In genomic region chr2:44102790-44103642, GRCh38 we compare ENCODE assay signal across 25 cellular contexts.
DNase-seq lines count a peak whose midpoint lies in the region; ATAC-seq, FAIRE-seq and TF ChIP-seq lines count a peak whose summit lies in the region.
"Had no signal": no experiment of that assay in that cellular context is flagged by ENCODE, and none has a peak within 500 bp of the region (broad histone marks: within the 10 kb centered on the region; RNA-seq: fewer than 3 reads in every experiment).

No MANE protein-coding gene starts in this region.

- H3K18ac ChIP-seq in H1 (ENCODE audit: extremely low read depth, low read length), result no peak overlapping the region
- no peak overlapping the region for H3K18ac ChIP-seq in neuronal stem cell (ENCODE audit: low read length)

- WGBS in H1 (ENCODE audit: extremely low coverage in 1 of 2, insufficient coverage in 1 of 2, insufficient read length in 1 of 2, insufficient replicate concordance in 2 of 2, low coverage in 1 of 2, low lambda C conversion rate in 2 of 2, missing lambda C conversion rate in 1 of 2), 2 experiments, result 85% methylated on average over 9 of the region's 9 CpGs; no CpG with 5 or more reads in 1 of the 2 experiments
- no CpG with 5 or more reads among the region's 9 CpGs for WGBS in neuronal stem cell (ENCODE audit: extremely low coverage in 2 of 2, insufficient read length in 2 of 2, insufficient replicate concordance in 1 of 2), 2 donors

- no peak overlapping the region for H2BK120ac ChIP-seq in H1 (replicated peaks; ENCODE audit: low read depth, low read length)
- H2BK120ac ChIP-seq in neuronal stem cell (ENCODE audit: low read depth, low read length), result no peak overlapping the region

- POLR2A ChIA-PET in H1 (lab: Charles Lee; ENCODE audit: partially characterized antibody), result no interaction called here

- H2AFZ ChIP-seq in H1 (ENCODE audit: low read length) (peak overlapping the region; percentile 64; the same call in 1 of the 2 replicates), neuronal stem cell (ENCODE audit: low read length) (peak overlapping the region; percentile 7)

- H2AK5ac ChIP-seq in H1 (ENCODE audit: low read depth, low read length), result no peak overlapping the region
- H2AK5ac ChIP-seq in neuronal stem cell (ENCODE audit: low read depth, low read length), result no peak overlapping the region

- H2BK12ac ChIP-seq in H1 (ENCODE audit: low read depth, low read length), result no peak overlapping the region
- H2BK12ac ChIP-seq in neuronal stem cell (ENCODE audit: low read length), result no peak overlapping the region

- H3K14ac ChIP-seq in H1 (ENCODE audit: insufficient read length), result no peak overlapping the region
- no peak overlapping the region for H3K14ac ChIP-seq in neuronal stem cell (ENCODE audit: low read length)

- H4K8ac ChIP-seq in H1 (ENCODE audit: extremely low read depth, insufficient read depth, low read length) (no peak overlapping the region), neuronal stem cell (ENCODE audit: low read depth, low read length) (no peak overlapping the region)

- H3K36me3 ChIP-seq in H1 (ENCODE audit: control insufficient read depth in 2 of 4, insufficient read depth in 4 of 4, low read length in 3 of 4) (no peaks in the 10 kb centered on the region), neuronal stem cell (replicated peaks in 1 of 2; ENCODE audit: control insufficient read depth in 2 of 2, insufficient read depth in 2 of 2, low read length in 2 of 2) (no peaks in the 10 kb centered on the region), vagina (no peaks in the 10 kb centered on the region)
- H3K36me3 ChIP-seq: heart right ventricle, sigmoid colon, tibial nerve had no signal

- no peak overlapping the region for H3K4ac ChIP-seq in H1 (replicated peaks; ENCODE audit: insufficient read length, low read depth, low read length)
- no peak overlapping the region for H3K4ac ChIP-seq in neuronal stem cell (ENCODE audit: low read length)

- H3K27ac ChIP-seq in H1 (ENCODE audit: low read depth, low read length) (no peak overlapping the region), neuronal stem cell (replicated peaks; ENCODE audit: low read length) (no peak overlapping the region), vagina (peak overlapping the region; percentile 67)
- H3K27ac ChIP-seq: sigmoid colon had no signal

- no peak for DNase-seq in activated T-cell treated with anti-CD3 and anti-CD28 coated beads, Interleukin-2, amount 50 U/mL, for 72 hours
- no peak for DNase-seq in activated T-cell treated with anti-CD3 and anti-CD28 coated beads, Interleukin-2, amount 50 U/mL, for 48 hours
- DNase-seq in H1 (ENCODE audit: low read depth in 1 of 2, low spot score in 2 of 2) (no peak), neuronal stem cell (ENCODE audit: low spot score) (no peak), vagina (ENCODE audit: extremely low spot score in 2 of 2) (no peak), DMS114 treated with DMSO at 0.1 percent for 48 hours (lab: John Stamatoyannopoulos, UW; ENCODE audit: unreplicated experiment) (no peak), NCI-H526 treated with DMSO at 0.1 percent for 48 hours (lab: John Stamatoyannopoulos, UW) (no peak)
- no peak for DNase-seq in central memory CD4-positive, alpha-beta T cell
- DNase-seq: activated CD4-positive, alpha-beta T cell treated with anti-CD3 and anti-CD28 coated beads for 4 hours; activated naive CD4-positive, alpha-beta T cell treated with Interleukin-2 at 50 U/mL for 16 hours; activated T-cell treated with anti-CD3 and anti-CD28 coated beads, Interleukin-2, amount 50 U/mL, for 24 hours; AML-193; amniotic stem cell; CD4-positive, alpha-beta memory T cell; DMS 273 treated with DMSO at 0.1 percent for 48 hours; left cardiac atrium; mesendoderm; naive thymus-derived CD4-positive, alpha-beta T cell; NCI-H1436 treated with DMSO at 0.1 percent for 48 hours; NCI-H69; sigmoid colon; stimulated activated naive CD8-positive, alpha-beta T cell treated with anti-CD3 and anti-CD28 coated beads, Interleukin-15, amount 100 ng/mL, for 72 hours had no signal

- TF ChIP-seq EP300 in H1 (IDR thresholded peaks at IDR 0.05; ENCODE audit: borderline replicate concordance in 1 of 2, low read depth in 2 of 2, low read length in 2 of 2), result no peak

- TF ChIP-seq RAD21 in H1 (IDR thresholded peaks at IDR 0.05 in 1 of 2, conservative IDR thresholded peaks at IDR 0.05 in 1 of 2; ENCODE audit: low read depth in 2 of 2, low read length in 2 of 2), result no peak

- CTCF ChIA-PET in H1 (lab: Charles Lee; ENCODE audit: partially characterized antibody), result interaction anchor here (3.1 kb wide), 1 partner anchor 15 kb away, joined by 7 read pairs; no protein-coding TSS in a partner anchor

- H3K4me1 ChIP-seq in H1 (replicated peaks in 1 of 4; ENCODE audit: control insufficient read depth in 3 of 4, insufficient read depth in 4 of 4, low read length in 3 of 4) (peaks cover 0 to 3% (median 1%) of the 10 kb centered on the region in 4 experiments; a peak in 2 of 7 replicates), neuronal stem cell (ENCODE audit: control insufficient read depth in 2 of 2, insufficient read depth in 1 of 2, low read depth in 1 of 2, low read length in 2 of 2) (peaks cover 0 to 3% of the 10 kb centered on the region in 2 donors), vagina (peaks cover 21% of the 10 kb centered on the region)
- H3K4me1 ChIP-seq: sigmoid colon had no signal

- H3K4me1 Mint-ChIP-seq in activated T-cell treated with anti-CD3 and anti-CD28 coated beads, Interleukin-2, amount 50 U/mL, for 72 hours (ENCODE audit: low read depth), result peaks cover 20% of the 10 kb centered on the region

- no peak overlapping the region for H3K56ac ChIP-seq in H1 (replicated peaks; ENCODE audit: insufficient read length, low read depth, low read length)

- H3K36me3 Mint-ChIP-seq in activated T-cell treated with anti-CD3 and anti-CD28 coated beads, Interleukin-2, amount 50 U/mL, for 72 hours (ENCODE audit: insufficient read depth in 2 of 2), result no peaks in the 10 kb centered on the region
- H3K36me3 Mint-ChIP-seq: CD4-positive, alpha-beta memory T cell had no signal

- no peak overlapping the region for H3K4me3 ChIP-seq in H1 (ENCODE audit: extremely low read depth in 1 of 4, insufficient read depth in 2 of 4, low read depth in 3 of 4, low read length in 4 of 4)
- no peak overlapping the region for H3K4me3 ChIP-seq in neuronal stem cell (ENCODE audit: low read length in 2 of 2)
- H3K4me3 ChIP-seq in vagina, result no peak overlapping the region
- H3K4me3 ChIP-seq: heart right ventricle, sigmoid colon, tibial nerve had no signal

- no peak overlapping the region for H4K5ac ChIP-seq in H1 (ENCODE audit: insufficient read length, low read depth, low read length)

- H3K4me2 ChIP-seq in H1 (ENCODE audit: insufficient read depth in 1 of 2, low read depth in 2 of 2, low read length in 2 of 2), result no peak overlapping the region
- no peak overlapping the region for H3K4me2 ChIP-seq in neuronal stem cell (ENCODE audit: insufficient read depth, low read length, poor library complexity, severe bottlenecking)

- H4K20me1 ChIP-seq in H1 (replicated peaks in 1 of 2; ENCODE audit: control insufficient read depth in 1 of 2, insufficient read depth in 2 of 2, low read length in 2 of 2), result no peaks in the 10 kb centered on the region

- FAIRE-seq in H1 (lab: Jason Lieb, UNC), result no peak

- no peak overlapping the region for H4K91ac ChIP-seq in H1 (replicated peaks; ENCODE audit: insufficient read length, low read length)
- H4K91ac ChIP-seq in neuronal stem cell (ENCODE audit: low read depth, low read length, poor library complexity), result no peak overlapping the region

- H3K79me1 ChIP-seq in H1 (ENCODE audit: low read depth, low read length) (no peaks in the 10 kb centered on the region), neuronal stem cell (ENCODE audit: low read depth, low read length) (no peaks in the 10 kb centered on the region)

- ATAC-seq in activated T-cell treated with anti-CD3 and anti-CD28 coated beads, Interleukin-2, amount 50 U/mL, for 72 hours (replicated peaks in 1 of 2), result peak; percentile 64 to 82
- ATAC-seq: left cardiac atrium; naive thymus-derived CD4-positive, alpha-beta T cell; stimulated activated naive CD8-positive, alpha-beta T cell treated with anti-CD3 and anti-CD28 coated beads, Interleukin-15, amount 100 ng/mL, for 72 hours had no signal

- H3K23ac ChIP-seq in H1 (ENCODE audit: insufficient read length) (no peak overlapping the region), neuronal stem cell (ENCODE audit: low read depth, low read length, poor library complexity) (no peak overlapping the region)

- no peak overlapping the region for H2BK20ac ChIP-seq in H1 (ENCODE audit: low read length)

- H3K4me3 Mint-ChIP-seq in activated T-cell treated with anti-CD3 and anti-CD28 coated beads, Interleukin-2, amount 50 U/mL, for 72 hours, result peak overlapping the region in 1 of 2 donors; percentile 32
- H3K4me3 Mint-ChIP-seq: activated T-cell treated with anti-CD3 and anti-CD28 coated beads, Interleukin-2, amount 50 U/mL, for 24 hours; CD4-positive, alpha-beta memory T cell; naive thymus-derived CD4-positive, alpha-beta T cell; stimulated activated naive CD8-positive, alpha-beta T cell treated with anti-CD3 and anti-CD28 coated beads, Interleukin-15, amount 100 ng/mL, for 72 hours; T-helper 1 cell treated with Interleukin-12 subunit alpha and Interleukin-12 subunit beta and Interleukin-4 antibody, amounts not matched to agents 30 μg/mL and 1 μg/mL, for 36 hours had no signal

- H3K23me2 ChIP-seq in H1 (ENCODE audit: low read depth, low read length), result no peaks in the 10 kb centered on the region

- H3K27me3 Mint-ChIP-seq in activated T-cell treated with anti-CD3 and anti-CD28 coated beads, Interleukin-2, amount 50 U/mL, for 72 hours (ENCODE audit: low read depth), result no peaks in the 10 kb centered on the region
- H3K27me3 Mint-ChIP-seq: activated T-cell treated with anti-CD3 and anti-CD28 coated beads, Interleukin-2, amount 50 U/mL, for 24 hours; CD4-positive, alpha-beta memory T cell; naive thymus-derived CD4-positive, alpha-beta T cell; stimulated activated naive CD8-positive, alpha-beta T cell treated with anti-CD3 and anti-CD28 coated beads, Interleukin-15, amount 100 ng/mL, for 72 hours had no signal

- H3K27me3 ChIP-seq in H1 (replicated peaks in 1 of 4; ENCODE audit: control insufficient read depth in 3 of 4, extremely low read depth in 1 of 4, insufficient read depth in 3 of 4, low read length in 3 of 4) (no peaks in the 10 kb centered on the region; a peak in 1 of 7 replicates), neuronal stem cell (ENCODE audit: control insufficient read depth in 3 of 3, insufficient read depth in 3 of 3, low read depth in 1 of 3, low read length in 3 of 3) (peaks cover 0 to 4% (median 2%) of the 10 kb centered on the region in 3 experiments), vagina (no peaks in the 10 kb centered on the region)
- H3K27me3 ChIP-seq: heart right ventricle, sigmoid colon, tibial nerve had no signal

- no peaks in the 10 kb centered on the region for H3K9me3 Mint-ChIP-seq in activated T-cell treated with anti-CD3 and anti-CD28 coated beads, Interleukin-2, amount 50 U/mL, for 72 hours
- H3K9me3 Mint-ChIP-seq: activated T-cell treated with anti-CD3 and anti-CD28 coated beads, Interleukin-2, amount 50 U/mL, for 24 hours; CD4-positive, alpha-beta memory T cell; naive thymus-derived CD4-positive, alpha-beta T cell; stimulated activated naive CD8-positive, alpha-beta T cell treated with anti-CD3 and anti-CD28 coated beads, Interleukin-15, amount 100 ng/mL, for 72 hours; T-helper 1 cell treated with Interleukin-12 subunit alpha and Interleukin-12 subunit beta and Interleukin-4 antibody, amounts not matched to agents 30 μg/mL and 1 μg/mL, for 36 hours had no signal

- H2BK5ac ChIP-seq in H1 (ENCODE audit: low read depth, low read length) (no peak overlapping the region), neuronal stem cell (ENCODE audit: low read length) (no peak overlapping the region)

- intact Hi-C loops in vagina (cut with DNase I), result no loop called here

- H3K79me2 ChIP-seq in H1 (ENCODE audit: control insufficient read depth in 1 of 2, insufficient read depth in 2 of 2, low read length in 2 of 2), result no peaks in the 10 kb centered on the region

- peak overlapping the region; percentile 31 for H3K27ac Mint-ChIP-seq in activated T-cell treated with anti-CD3 and anti-CD28 coated beads, Interleukin-2, amount 50 U/mL, for 72 hours
- H3K27ac Mint-ChIP-seq: activated T-cell treated with anti-CD3 and anti-CD28 coated beads, Interleukin-2, amount 50 U/mL, for 24 hours; naive thymus-derived CD4-positive, alpha-beta T cell; stimulated activated naive CD8-positive, alpha-beta T cell treated with anti-CD3 and anti-CD28 coated beads, Interleukin-15, amount 100 ng/mL, for 72 hours; T-helper 1 cell treated with Interleukin-12 subunit alpha and Interleukin-12 subunit beta and Interleukin-4 antibody, amounts not matched to agents 30 μg/mL and 1 μg/mL, for 36 hours had no signal

- no peak for TF ChIP-seq POLR2A in H1 (IDR thresholded peaks at IDR 0.05; ENCODE audit: control extremely low read depth in 1 of 2, low read depth in 2 of 2, low read length in 2 of 2)
- TF ChIP-seq POLR2A in vagina (IDR thresholded peaks at IDR 0.05), result no peak

- H3K9ac ChIP-seq in H1 (replicated peaks in 1 of 4; ENCODE audit: extremely low read depth in 1 of 4, low read depth in 3 of 4, low read length in 3 of 4), result no peak overlapping the region
- H3K9ac ChIP-seq in neuronal stem cell (ENCODE audit: low read depth, low read length, poor library complexity), result no peak overlapping the region

- H3K9me3 ChIP-seq in H1 (ENCODE audit: insufficient read depth in 2 of 2, low read depth in 1 of 2, low read length in 1 of 2), result no peaks in the 10 kb centered on the region
- no peaks in the 10 kb centered on the region for H3K9me3 ChIP-seq in neuronal stem cell (replicated peaks in 1 of 2; ENCODE audit: control insufficient read depth in 2 of 2, insufficient read depth in 1 of 2, low read depth in 1 of 2, low read length in 2 of 2)
- H3K9me3 ChIP-seq in vagina, result no peaks in the 10 kb centered on the region
- H3K9me3 ChIP-seq: heart right ventricle, sigmoid colon, tibial nerve had no signal

- TF ChIP-seq CTCF in H1 (IDR thresholded peaks at IDR 0.05; ENCODE audit: control extremely low read depth in 1 of 3, insufficient read depth in 1 of 3, low read depth in 1 of 3, low read length in 3 of 3) (no peak), vagina (IDR thresholded peaks at IDR 0.05) (no peak)

- no peak overlapping the region for H2BK15ac ChIP-seq in H1 (ENCODE audit: low read length)
- H2BK15ac ChIP-seq in neuronal stem cell (ENCODE audit: low read length), result no peak overlapping the region
